In genomic region chr14:67571275-67571990, GRCh38 we compare ENCODE assay signal across 1 cellular context.
TF ChIP-seq lines count a peak whose summit lies in the region.

No MANE protein-coding gene starts in this region.

TF ChIP-seq in HepG2, 621 proteins besides CTCF, POLR2A, EP300 and RAD21:
- no peak for TF ChIP-seq MXD4 (CRISPR knock-in tag; IDR thresholded peaks at IDR 0.05)
- no peak for TF ChIP-seq NR2F6 (IDR thresholded peaks at IDR 0.05)
- no peak for TF ChIP-seq NR2F6 (CRISPR knock-in tag; IDR thresholded peaks at IDR 0.05)
- TF ChIP-seq CBX5 (CRISPR knock-in tag; IDR thresholded peaks at IDR 0.05; ENCODE audit: borderline replicate concordance) = peak; percentile 56; the same call in 1 of the 2 replicates
- 0 out of 2 replicates have a peak, but pooled peaks have one; percentile 43 for TF ChIP-seq ZMYM4 (CRISPR knock-in tag; IDR thresholded peaks at IDR 0.05)
- no peak for TF ChIP-seq MTF2 (CRISPR knock-in tag; IDR thresholded peaks at IDR 0.05; ENCODE audit: borderline replicate concordance)
- TF ChIP-seq FOXO1 (CRISPR knock-in tag; IDR thresholded peaks at IDR 0.05) = 0 out of 2 replicates have a peak, but pooled peaks have one; percentile 12
- TF ChIP-seq ZNF317 (CRISPR knock-in tag; IDR thresholded peaks at IDR 0.05) = no peak
- peak; percentile 52 for TF ChIP-seq TEAD3 (CRISPR knock-in tag; optimal IDR thresholded peaks at IDR 0.05; ENCODE audit: borderline replicate concordance)
- 0 out of 4 replicates have a peak, but pooled peaks of 1 of the 2 experiments have one; percentile 34 for TF ChIP-seq HMGXB4 (CRISPR knock-in tag; IDR thresholded peaks at IDR 0.05; ENCODE audit: borderline replicate concordance in 1 of 2, low read depth in 1 of 2)
- no peak for TF ChIP-seq KDM4B (CRISPR knock-in tag; IDR thresholded peaks at IDR 0.05)
- TF ChIP-seq KDM2A (CRISPR knock-in tag; IDR thresholded peaks at IDR 0.05; ENCODE audit: borderline replicate concordance, low read depth) = peak; percentile 37; the same call in 1 of the 2 replicates
- peak; percentile 59 for TF ChIP-seq XRCC5 (optimal IDR thresholded peaks at IDR 0.05; ENCODE audit: low read length)
- no peak for TF ChIP-seq NONO (IDR thresholded peaks at IDR 0.05)
- TF ChIP-seq NONO (CRISPR knock-in tag; conservative IDR thresholded peaks at IDR 0.05) = 0 out of 2 replicates have a peak, but pooled peaks have one; percentile 38
- no peak for TF ChIP-seq ZNF225 (CRISPR knock-in tag; IDR thresholded peaks at IDR 0.05)
- peak; percentile 37; the same call in 1 of the 2 replicates for TF ChIP-seq SALL1 (CRISPR knock-in tag; IDR thresholded peaks at IDR 0.05)
- peak; percentile 92 for TF ChIP-seq SMC3 (IDR thresholded peaks at IDR 0.05; ENCODE audit: low read length)
- peak; percentile 91 for TF ChIP-seq STAG1 (CRISPR knock-in tag; IDR thresholded peaks at IDR 0.05)
- 0 out of 2 replicates have a peak, but pooled peaks have one; percentile 33 for TF ChIP-seq THAP11 (CRISPR knock-in tag; IDR thresholded peaks at IDR 0.05)
- 0 out of 2 replicates have a peak, but pooled peaks have one; percentile 23 for TF ChIP-seq CEBPG (CRISPR knock-in tag; IDR thresholded peaks at IDR 0.05)
TF ChIP-seq in HepG2: peak in this region for 13.
